In the genomic region with DNA sequence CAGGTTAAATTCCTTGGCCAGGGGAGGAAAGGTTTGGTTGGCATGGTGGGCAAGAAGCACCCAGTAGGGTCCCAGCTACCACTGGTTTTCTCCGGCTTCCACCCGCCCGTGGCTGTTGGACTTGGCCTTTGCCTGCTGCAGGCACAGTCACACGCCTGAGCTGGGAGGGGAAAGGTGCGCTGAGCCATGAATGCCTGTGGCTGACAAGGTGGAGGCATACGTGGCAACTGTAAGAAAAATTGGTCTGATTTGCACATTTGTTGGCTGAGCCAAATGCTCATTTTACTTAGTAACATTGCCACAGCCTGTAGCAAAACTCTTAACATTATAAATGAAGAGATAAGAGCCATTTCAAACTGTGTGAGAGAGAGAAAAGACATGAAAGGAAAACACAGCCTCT, we compare ENCODE assay signal across 1 cellular context.
TF ChIP-seq lines count a peak whose summit lies in the region.

No MANE protein-coding gene starts in this region.

TF ChIP-seq in H1, 55 proteins besides CTCF, POLR2A, EP300 and RAD21:
- TF ChIP-seq HDAC6 (IDR thresholded peaks at IDR 0.05; ENCODE audit: low read depth, low read length) = no peak
- TF ChIP-seq GTF2F1 (IDR thresholded peaks at IDR 0.05; ENCODE audit: borderline replicate concordance, low read depth, low read length) = no peak
- TF ChIP-seq SAP30 (IDR thresholded peaks at IDR 0.05; ENCODE audit: insufficient read depth, insufficient replicate concordance, low read length) = no peak
- no peak for TF ChIP-seq SIN3A (conservative IDR thresholded peaks at IDR 0.05 in 1 of 2, IDR thresholded peaks at IDR 0.05 in 1 of 2; ENCODE audit: low read depth in 1 of 2, low read length in 2 of 2)
- TF ChIP-seq SUZ12 (IDR thresholded peaks at IDR 0.05; ENCODE audit: low read length) = no peak
- no peak for TF ChIP-seq JUND (IDR thresholded peaks at IDR 0.05; ENCODE audit: low read length)
- no peak for TF ChIP-seq RNF2 (IDR thresholded peaks at IDR 0.05; ENCODE audit: borderline replicate concordance, low read depth, low read length, missing control alignments, poor library complexity, severe bottlenecking)
- TF ChIP-seq FOSL1 (IDR thresholded peaks at IDR 0.05; ENCODE audit: insufficient read depth, low read depth, low read length) = no peak
- TF ChIP-seq MAX (IDR thresholded peaks at IDR 0.05) = no peak
- TF ChIP-seq ATF2 (IDR thresholded peaks at IDR 0.05; ENCODE audit: low read length) = no peak
- no peak for TF ChIP-seq ZNF274 (IDR thresholded peaks at IDR 0.05; ENCODE audit: borderline replicate concordance, extremely low read depth, low read length)
- TF ChIP-seq BCL11A (IDR thresholded peaks at IDR 0.05; ENCODE audit: low read depth in 2 of 2, low read length in 2 of 2) = no peak
- no peak for TF ChIP-seq CEBPB (IDR thresholded peaks at IDR 0.05; ENCODE audit: low read depth, low read length)
- no peak for TF ChIP-seq SIRT6 (IDR thresholded peaks at IDR 0.05; ENCODE audit: low read length)
- TF ChIP-seq RBBP5 (IDR thresholded peaks at IDR 0.05; ENCODE audit: borderline replicate concordance, low read depth, low read length) = no peak
- TF ChIP-seq HDAC2 (IDR thresholded peaks at IDR 0.05; ENCODE audit: borderline replicate concordance in 1 of 2, low read depth in 2 of 2, low read length in 2 of 2) = no peak
- no peak for TF ChIP-seq YY1 (IDR thresholded peaks at IDR 0.05; ENCODE audit: low read depth, low read length)
- TF ChIP-seq GABPA (IDR thresholded peaks at IDR 0.05; ENCODE audit: borderline replicate concordance, insufficient read depth, low read length) = no peak
- no peak for TF ChIP-seq CBX5 (IDR thresholded peaks at IDR 0.05; ENCODE audit: low read depth, low read length)
- TF ChIP-seq KDM5A (IDR thresholded peaks at IDR 0.05; ENCODE audit: low read length) = no peak
